In genomic region chr3:143237036-143237688, GRCh38 we compare ENCODE assay signal across 1 cellular context.
TF ChIP-seq lines count a peak whose summit lies in the region.

No MANE protein-coding gene starts in this region.

TF ChIP-seq in GM23338, 12 proteins besides CTCF, POLR2A, EP300 and RAD21 (continued from another document):
- TF ChIP-seq ZNF462 (CRISPR knock-in tag; IDR thresholded peaks at IDR 0.05): no peak
- no peak for TF ChIP-seq EZH2 (IDR thresholded peaks at IDR 0.05; ENCODE audit: low read depth, unreplicated experiment)
- TF ChIP-seq EZH2phosphoT487 (IDR thresholded peaks at IDR 0.05; ENCODE audit: unreplicated experiment): no peak
